21 cellular contexts compared by ENCODE assay signal in genomic region chrX:45083314-45083713, GRCh38.
A peak's percentile ranks its signal among the peaks of the same experiment; 100 is the strongest.
DNase-seq lines count a peak whose midpoint lies in the region; ATAC-seq and TF ChIP-seq lines count a peak whose summit lies in the region.
"Had no signal": no experiment of that assay in that cellular context is flagged by ENCODE, and none has a peak within 500 bp of the region (broad histone marks: within the 10 kb centered on the region; RNA-seq: fewer than 3 reads in every experiment).

No MANE protein-coding gene starts in this region.

- peak; percentile 52 for ATAC-seq in activated naive CD8-positive, alpha-beta T cell treated with anti-CD3 and anti-CD28 coated beads, Interleukin-2, amount 10 ng/mL, durations not matched to agents 7 days and 5 days (ENCODE audit: low read depth)
- no peak for ATAC-seq in activated naive CD8-positive, alpha-beta T cell treated with anti-CD3 and anti-CD28 coated beads, Interleukin-2, amount 50 U/mL, for 24 hours
- no peak for ATAC-seq in GM18498 (IDR thresholded peaks at IDR 0.05; ENCODE audit: unreplicated experiment)
- ATAC-seq: HCT116, left ventricle myocardium superior had no signal

- no peak for TF ChIP-seq POLR2A in NB4 (IDR thresholded peaks at IDR 0.05; ENCODE audit: extremely low read depth, insufficient read length)

- CTCF ChIA-PET in RWPE1 (lab: Yijun Ruan, JAX): no interaction called here

- no peaks in the 10 kb centered on the region for H3K27me3 ChIP-seq in WERI-Rb-1 (ENCODE audit: insufficient read depth, low read depth, severe bottlenecking)

- H3K27me3 Mint-ChIP-seq in activated naive CD8-positive, alpha-beta T cell treated with anti-CD3 and anti-CD28 coated beads, Interleukin-2, amount 10 ng/mL, durations not matched to agents 7 days and 5 days: no peaks in the 10 kb centered on the region
- no peaks in the 10 kb centered on the region for H3K27me3 Mint-ChIP-seq in activated naive CD8-positive, alpha-beta T cell treated with anti-CD3 and anti-CD28 coated beads, Interleukin-2, amount 50 U/mL, for 24 hours
- H3K27me3 Mint-ChIP-seq: activated T-cell treated with anti-CD3 and anti-CD28 coated beads, Interleukin-2, amount 50 U/mL, for 24 hours; IgD-negative memory B cell had no signal

- no peak for TF ChIP-seq CTCF in NB4 (IDR thresholded peaks at IDR 0.05; ENCODE audit: low read depth, low read length)
- TF ChIP-seq CTCF in fibroblast of pulmonary artery (IDR thresholded peaks at IDR 0.05; ENCODE audit: low read length, missing control alignments): no peak
- TF ChIP-seq CTCF in RWPE1 (conservative IDR thresholded peaks at IDR 0.05; ENCODE audit: low read depth): no peak
- TF ChIP-seq CTCF in WERI-Rb-1 (IDR thresholded peaks at IDR 0.05; ENCODE audit: low read depth, low read length): no peak

- peak overlapping the region; percentile 71 for H3K27ac Mint-ChIP-seq in activated naive CD8-positive, alpha-beta T cell treated with anti-CD3 and anti-CD28 coated beads, Interleukin-2, amount 10 ng/mL, durations not matched to agents 7 days and 5 days
- H3K27ac Mint-ChIP-seq in activated naive CD8-positive, alpha-beta T cell treated with anti-CD3 and anti-CD28 coated beads, Interleukin-2, amount 50 U/mL, for 24 hours: no peak overlapping the region
- H3K27ac Mint-ChIP-seq: activated T-cell treated with anti-CD3 and anti-CD28 coated beads, Interleukin-2, amount 50 U/mL, for 24 hours; CD14-positive monocyte; IgD-negative memory B cell; nephron had no signal

- H3K27ac ChIP-seq in RWPE1 (no peak overlapping the region), WERI-Rb-1 (no peak overlapping the region)

- H3K4me3 ChIP-seq in NB4 (ENCODE audit: low read depth, low read length) (no peak overlapping the region), fibroblast of pulmonary artery (replicated peaks; ENCODE audit: low read depth, low read length) (no peak overlapping the region), WERI-Rb-1 (ENCODE audit: low read depth, low read length) (no peak overlapping the region)

- peak overlapping the region; percentile 49 for H3K4me3 Mint-ChIP-seq in activated naive CD8-positive, alpha-beta T cell treated with anti-CD3 and anti-CD28 coated beads, Interleukin-2, amount 10 ng/mL, durations not matched to agents 7 days and 5 days
- H3K4me3 Mint-ChIP-seq in activated naive CD8-positive, alpha-beta T cell treated with anti-CD3 and anti-CD28 coated beads, Interleukin-2, amount 50 U/mL, for 24 hours: no peak overlapping the region
- H3K4me3 Mint-ChIP-seq: activated T-cell treated with anti-CD3 and anti-CD28 coated beads, Interleukin-2, amount 50 U/mL, for 24 hours; CD14-positive monocyte; IgD-negative memory B cell; nephron had no signal

- H3K9me3 Mint-ChIP-seq in activated naive CD8-positive, alpha-beta T cell treated with anti-CD3 and anti-CD28 coated beads, Interleukin-2, amount 10 ng/mL, durations not matched to agents 7 days and 5 days: no peaks in the 10 kb centered on the region
- no peaks in the 10 kb centered on the region for H3K9me3 Mint-ChIP-seq in activated naive CD8-positive, alpha-beta T cell treated with anti-CD3 and anti-CD28 coated beads, Interleukin-2, amount 50 U/mL, for 24 hours
- H3K9me3 Mint-ChIP-seq: activated T-cell treated with anti-CD3 and anti-CD28 coated beads, Interleukin-2, amount 50 U/mL, for 24 hours; CD14-positive monocyte; IgD-negative memory B cell; nephron had no signal

- peaks cover 8% of the 10 kb centered on the region for H3K4me1 Mint-ChIP-seq in activated naive CD8-positive, alpha-beta T cell treated with anti-CD3 and anti-CD28 coated beads, Interleukin-2, amount 10 ng/mL, durations not matched to agents 7 days and 5 days
- H3K4me1 Mint-ChIP-seq in activated naive CD8-positive, alpha-beta T cell treated with anti-CD3 and anti-CD28 coated beads, Interleukin-2, amount 50 U/mL, for 24 hours: peaks cover 9% of the 10 kb centered on the region
- H3K4me1 Mint-ChIP-seq: CD14-positive monocyte, nephron had no signal

- no peak for DNase-seq in activated naive CD8-positive, alpha-beta T cell treated with anti-CD3 and anti-CD28 coated beads, Interleukin-2, amount 10 ng/mL, durations not matched to agents 7 days and 5 days
- DNase-seq in activated naive CD8-positive, alpha-beta T cell treated with anti-CD3 and anti-CD28 coated beads, Interleukin-2, amount 50 U/mL, for 24 hours: no peak
- DNase-seq in NB4 (ENCODE audit: low read depth) (peak; percentile 8), fibroblast of pulmonary artery (ENCODE audit: low read depth) (peak; percentile 24), RWPE1 (ENCODE audit: low spot score) (no peak), WERI-Rb-1 (no peak)
- DNase-seq: activated CD4-positive, alpha-beta T cell treated with anti-CD3 and anti-CD28 coated beads, Interleukin-2, amount 50 U/mL, for 48 hours; activated naive CD4-positive, alpha-beta T cell; activated T-cell treated with anti-CD3 and anti-CD28 coated beads, Interleukin-2, amount 50 U/mL, for 24 hours; amniotic stem cell; DMS 273 treated with DMSO at 0.1 percent for 48 hours; foreskin fibroblast; left ventricle myocardium superior; NCI-H187 treated with DMSO at 0.1 percent for 48 hours; NCI-H345; Right ventricle myocardium superior had no signal

- peaks cover 55% of the 10 kb centered on the region for H3K36me3 ChIP-seq in WERI-Rb-1

- POLR2A ChIA-PET in activated naive CD8-positive, alpha-beta T cell treated with anti-CD3 and anti-CD28 coated beads, Interleukin-2, amount 10 ng/mL, durations not matched to agents 7 days and 5 days (lab: Charles Lee): no interaction called here
- POLR2A ChIA-PET in RWPE1 (lab: Yijun Ruan, JAX; ENCODE audit: low non-redundant PET): no interaction called here

- H3K36me3 Mint-ChIP-seq in activated naive CD8-positive, alpha-beta T cell treated with anti-CD3 and anti-CD28 coated beads, Interleukin-2, amount 10 ng/mL, durations not matched to agents 7 days and 5 days: peaks cover 14% of the 10 kb centered on the region
- peaks cover 21% of the 10 kb centered on the region for H3K36me3 Mint-ChIP-seq in activated naive CD8-positive, alpha-beta T cell treated with anti-CD3 and anti-CD28 coated beads, Interleukin-2, amount 50 U/mL, for 24 hours (ENCODE audit: low read depth)

- no peaks in the 10 kb centered on the region for H3K9me3 ChIP-seq in WERI-Rb-1 (ENCODE audit: severe bottlenecking)

Comparison
In these comparisons a context has a peak if more than half of its experiments do, and no peak if none do; other contexts are left out.
1. DNase-seq: peak in NB4 (single experiment) and fibroblast of pulmonary artery (single experiment); none in activated naive CD8-positive, alpha-beta T cell treated with anti-CD3 and anti-CD28 coated beads, Interleukin-2, amount 10 ng/mL, durations not matched to agents 7 days and 5 days (single experiment), activated naive CD8-positive, alpha-beta T cell treated with anti-CD3 and anti-CD28 coated beads, Interleukin-2, amount 50 U/mL, for 24 hours (single experiment), RWPE1 (single experiment) and WERI-Rb-1 (single experiment).